Comparison of ENCODE assay signal across 14 cellular contexts in the genomic region with DNA sequence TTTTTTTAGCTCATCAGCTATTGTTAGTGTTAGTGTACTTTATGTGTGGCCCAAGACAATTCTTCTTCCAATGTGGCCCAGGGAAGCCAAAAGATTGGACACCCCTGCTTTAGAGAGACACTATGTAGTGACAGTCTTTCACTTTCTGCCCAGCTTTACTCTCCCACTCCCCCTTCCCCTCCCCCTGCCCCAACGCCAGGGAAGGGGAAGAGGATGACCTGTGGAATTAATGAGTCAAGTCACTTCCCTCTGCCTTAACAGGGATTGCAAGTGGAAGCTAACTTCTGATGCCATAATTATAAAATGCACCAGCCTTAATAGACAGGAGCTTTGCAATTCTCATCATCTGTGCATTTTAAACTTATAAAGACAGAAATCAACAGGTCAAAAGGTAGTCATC. TPM values are rescaled to one million over a fixed set of nuclear protein-coding genes. Genes with fewer than 3 reads are reported as not detected.
A peak's percentile ranks its signal among the peaks of the same experiment; 100 is the strongest.
DNase-seq lines count a peak whose midpoint lies in the region; ATAC-seq and TF ChIP-seq lines count a peak whose summit lies in the region.
"Had no signal": no experiment of that assay in that cellular context is flagged by ENCODE, and none has a peak within 500 bp of the region (broad histone marks: within the 10 kb centered on the region; RNA-seq: fewer than 3 reads in every experiment).

No MANE protein-coding gene starts in this region.

- H3K9me3 ChIP-seq in right atrium auricular region (no peaks in the 10 kb centered on the region), ascending aorta (peaks cover 0 to 30% of the 10 kb centered on the region in 2 donors)
- H3K9me3 ChIP-seq: gastroesophageal sphincter had no signal

- H3K36me3 Mint-ChIP-seq in naive B cell (peaks cover 0 to 26% of the 10 kb centered on the region in 2 donors), type B pancreatic cell (peaks cover 23% of the 10 kb centered on the region)

- H3K27ac ChIP-seq in right atrium auricular region (peak overlapping the region; percentile 82 to 90), ascending aorta (no peak overlapping the region)
- H3K27ac ChIP-seq: RWPE1 had no signal

- no peaks in the 10 kb centered on the region for H3K27me3 ChIP-seq in right atrium auricular region
- H3K27me3 ChIP-seq in ascending aorta: no peaks in the 10 kb centered on the region
- H3K27me3 ChIP-seq: gastroesophageal sphincter had no signal

- peaks cover 10 to 30% (median 26%) of the 10 kb centered on the region in 3 donors for H3K4me1 Mint-ChIP-seq in naive B cell
- H3K4me1 Mint-ChIP-seq in type B pancreatic cell (ENCODE audit: unreplicated experiment): peaks cover 17% of the 10 kb centered on the region

- H3K27me3 Mint-ChIP-seq in naive B cell: no peaks in the 10 kb centered on the region
- no peaks in the 10 kb centered on the region for H3K27me3 Mint-ChIP-seq in type B pancreatic cell

- peak overlapping the region in 1 of 6 donors; percentile 1 for H3K27ac Mint-ChIP-seq in naive B cell
- H3K27ac Mint-ChIP-seq in type B pancreatic cell: peak overlapping the region; percentile 70

- no peak for ATAC-seq in Right ventricle myocardium inferior
- no peak for ATAC-seq in naive B cell (ENCODE audit: low read depth in 2 of 2)
- no peak for ATAC-seq in HG03025 (IDR thresholded peaks at IDR 0.05; ENCODE audit: low FRiP score, unreplicated experiment)
- ATAC-seq: activated naive CD4-positive, alpha-beta T cell treated with anti-CD3 and anti-CD28 coated beads, Interleukin-2, amount 50 U/mL, for 72 hours; gastroesophageal sphincter had no signal

- intact Hi-C loops in Right ventricle myocardium inferior (cut with DNase I) (no loop called here), ascending aorta (cut with DNase I) (no loop called here)

- H3K4me3 Mint-ChIP-seq in naive B cell (peak overlapping the region in 7 of 8 donors; percentile 10 to 97 (median 87)), type B pancreatic cell (peak overlapping the region; percentile 89)

- H3K9me3 Mint-ChIP-seq in naive B cell (peaks cover 0 to 24% (median 11%) of the 10 kb centered on the region in 7 donors), type B pancreatic cell (no peaks in the 10 kb centered on the region)

- H3K4me3 ChIP-seq in right atrium auricular region (no peak overlapping the region), ascending aorta (peak overlapping the region; percentile 72 to 74)

- DNase-seq in right atrium auricular region (ENCODE audit: low spot score) (no peak), Right ventricle myocardium inferior (ENCODE audit: missing footprints) (no peak), ascending aorta (ENCODE audit: low spot score in 2 of 2) (no peak), naive B cell (no peak), type B pancreatic cell (ENCODE audit: extremely low spot score, unreplicated experiment) (no peak), NCI-H1417 (lab: John Stamatoyannopoulos, UW) (no peak)
- DNase-seq in activated effector memory CD4-positive, alpha-beta T cell treated with anti-CD3 and anti-CD28 coated beads, Interleukin-2, amount 50 U/mL, for 16 hours: no peak
- DNase-seq: activated CD8-positive, alpha-beta memory T cell treated with anti-CD3 and anti-CD28 coated beads, Interleukin-2, amount 50 U/mL, for 48 hours; cerebellar nuclear complex; NCI-H774 had no signal

- H3K4me1 ChIP-seq in right atrium auricular region: peaks cover 0 to 12% of the 10 kb centered on the region in 2 donors
- peaks cover 4 to 6% of the 10 kb centered on the region in 2 donors for H3K4me1 ChIP-seq in ascending aorta

- no peak for TF ChIP-seq CTCF in right atrium auricular region (IDR thresholded peaks at IDR 0.05)
- no peak for TF ChIP-seq CTCF in ascending aorta (IDR thresholded peaks at IDR 0.05)
- no peak for TF ChIP-seq CTCF in type B pancreatic cell (conservative IDR thresholded peaks at IDR 0.05)

- no peaks in the 10 kb centered on the region for H3K36me3 ChIP-seq in right atrium auricular region
- no peaks in the 10 kb centered on the region for H3K36me3 ChIP-seq in ascending aorta
- H3K36me3 ChIP-seq: gastroesophageal sphincter had no signal

RNA-seq across cellular contexts. Expression of a gene that starts 1.6 kb away (rescaled TPM):
- total RNA-seq in right atrium auricular region: 10 to 100 TPM; 14.1 to 24.7 TPM
- total RNA-seq in Right ventricle myocardium inferior: 18.6 TPM
- total RNA-seq in ascending aorta: 1.3 TPM
- polyA plus RNA-seq in naive B cell (ENCODE audit: low read depth in 6 of 6): 10 to 100 TPM in 2 of 6 donors, 1 to 10 TPM in 4; 4.6 to 22.2 (median 6.8) TPM
- 15.5 and 15.6 TPM in 2 replicates for total RNA-seq in type B pancreatic cell (ENCODE audit: low replicate concordance)

RNA-seq across cellular contexts. Expression of a gene that starts 27.8 kb away (rescaled TPM):
- total RNA-seq in right atrium auricular region: 1 to 10 TPM; 4.1 to 5.1 TPM
- total RNA-seq in Right ventricle myocardium inferior: 5.1 TPM
- 18.7 TPM for total RNA-seq in ascending aorta
- polyA plus RNA-seq in naive B cell (ENCODE audit: low read depth in 6 of 6): 10 to 100 TPM in 3 of 6 donors, 1 to 10 TPM in 3; 3.4 to 13.3 (median 9.5) TPM
- 14.6 and 15.8 TPM in 2 replicates for total RNA-seq in type B pancreatic cell (ENCODE audit: low replicate concordance)

RNA-seq across cellular contexts. Expression of a gene that starts 27.9 kb away (rescaled TPM):
- total RNA-seq in right atrium auricular region (10 to 100 TPM; 16.6 to 19.2 TPM), Right ventricle myocardium inferior (16.5 TPM), ascending aorta (124 TPM), type B pancreatic cell (ENCODE audit: low replicate concordance) (30.7 and 35.9 TPM in 2 replicates)
- 10 to 100 TPM; 11.2 to 40.7 (median 25.5) TPM for polyA plus RNA-seq in naive B cell (ENCODE audit: low read depth in 6 of 6)

Comparison
In these comparisons a context has a peak if more than half of its experiments do, and no peak if none do; other contexts are left out.
1. H3K27ac ChIP-seq: peak in right atrium auricular region (2 of 2); none in ascending aorta (0 of 2).
2. H3K4me3 ChIP-seq: peak in ascending aorta (2 of 2); none in right atrium auricular region (0 of 2).